1 cellular context compared by ENCODE assay signal in genomic region chr2:200483729-200484198, GRCh38.
A peak's percentile ranks its signal among the peaks of the same experiment; 100 is the strongest.
TF ChIP-seq lines count a peak whose summit lies in the region.

No MANE protein-coding gene starts in this region.

TF ChIP-seq in GM12878, 131 proteins besides CTCF, POLR2A, EP300 and RAD21 (continued from another document):
- TF ChIP-seq IKZF1 (conservative IDR thresholded peaks at IDR 0.05): peak; percentile 29; the same call in 1 of the 2 replicates
- no peak for TF ChIP-seq TCF12 (IDR thresholded peaks at IDR 0.05; ENCODE audit: low read depth, low read length)
